ENCODE assay signal across 23 cellular contexts in the genomic region with DNA sequence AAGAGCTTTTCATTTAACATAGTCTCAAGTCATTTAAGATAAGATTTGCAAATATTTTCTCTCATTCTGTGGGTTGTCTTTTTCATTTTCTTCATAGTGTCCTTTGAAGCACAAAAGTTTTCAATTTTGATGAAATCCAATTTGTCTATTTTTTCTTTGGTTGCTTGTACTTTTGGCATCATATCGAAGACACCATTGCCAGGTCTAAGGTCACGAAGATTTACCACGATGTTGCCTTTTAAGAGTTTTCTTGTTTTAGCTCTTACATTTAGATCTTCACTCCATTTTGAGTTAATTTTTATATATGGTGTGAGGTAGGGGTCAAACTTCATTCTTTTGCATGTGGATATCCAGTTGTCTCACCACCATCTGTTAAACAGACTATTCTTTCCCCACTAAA. TPM values are rescaled to one million over a fixed set of nuclear protein-coding genes. Genes with fewer than 3 reads are reported as not detected.
A peak's percentile ranks its signal among the peaks of the same experiment; 100 is the strongest.
DNase-seq lines count a peak whose midpoint lies in the region; ATAC-seq, FAIRE-seq and TF ChIP-seq lines count a peak whose summit lies in the region.
"Had no signal": no experiment of that assay in that cellular context is flagged by ENCODE, and none has a peak within 500 bp of the region (broad histone marks: within the 10 kb centered on the region; RNA-seq: fewer than 3 reads in every experiment).

No MANE protein-coding gene starts in this region.

- H2AFZ ChIP-seq in ACC112 (ENCODE audit: low read length, unreplicated experiment) (no peak overlapping the region), fibroblast of lung (ENCODE audit: low read length) (no peak overlapping the region)

- H3K4me3 ChIP-seq in ACC112 (ENCODE audit: low read depth, low read length), result no peak overlapping the region
- no peak overlapping the region for H3K4me3 ChIP-seq in SJCRH30
- no peak overlapping the region for H3K4me3 ChIP-seq in fibroblast of lung (replicated peaks in 1 of 4; ENCODE audit: control extremely low read depth in 1 of 4, insufficient read depth in 1 of 4, low read depth in 3 of 4, low read length in 4 of 4)
- H3K4me3 ChIP-seq in skeletal muscle tissue (ENCODE audit: low read length in 3 of 3), result no peak overlapping the region
- H3K4me3 ChIP-seq in left lung, result no peak overlapping the region
- H3K4me3 ChIP-seq: mucosa of descending colon had no signal

- intact Hi-C loops in left lung (cut with DNase I), result no loop called here

- H3K27me3 ChIP-seq in ACC112 (ENCODE audit: insufficient read depth, low read length) (no peaks in the 10 kb centered on the region), SJCRH30 (no peaks in the 10 kb centered on the region), fibroblast of lung (ENCODE audit: control insufficient read depth, insufficient read depth, low read length) (no peaks in the 10 kb centered on the region), skeletal muscle tissue (ENCODE audit: control insufficient read depth in 3 of 3, insufficient read depth in 3 of 3, low read length in 3 of 3) (no peaks in the 10 kb centered on the region), left lung (no peaks in the 10 kb centered on the region)
- H3K27me3 ChIP-seq: neutrophil had no signal

- H3K9me3 ChIP-seq in SJCRH30 (replicated peaks) (peaks cover 9% of the 10 kb centered on the region), fibroblast of lung (ENCODE audit: control insufficient read depth, insufficient read depth, low read depth, low read length) (no peaks in the 10 kb centered on the region), skeletal muscle tissue (ENCODE audit: control insufficient read depth in 3 of 3, low read length in 3 of 3) (peaks cover 3 to 9% (median 3%) of the 10 kb centered on the region in 3 donors), left lung (peaks cover 0 to 8% of the 10 kb centered on the region in 2 donors)
- H3K9me3 ChIP-seq: mucosa of descending colon, neutrophil had no signal

- ATAC-seq in GM21526 (IDR thresholded peaks at IDR 0.05; ENCODE audit: low FRiP score, unreplicated experiment) (no peak), left lung (no peak)
- ATAC-seq: activated T-cell treated with anti-CD3 and anti-CD28 coated beads, Interleukin-2, amount 50 U/mL, for 72 hours had no signal

- H3K36me3 ChIP-seq in ACC112 (ENCODE audit: insufficient read depth, low read length), result no peaks in the 10 kb centered on the region
- no peaks in the 10 kb centered on the region for H3K36me3 ChIP-seq in SJCRH30
- no peaks in the 10 kb centered on the region for H3K36me3 ChIP-seq in fibroblast of lung (ENCODE audit: control insufficient read depth, insufficient read depth, low read length)
- H3K36me3 ChIP-seq in skeletal muscle tissue (ENCODE audit: control insufficient read depth in 3 of 3, insufficient read depth in 3 of 3, low read length in 3 of 3), result no peaks in the 10 kb centered on the region
- no peaks in the 10 kb centered on the region for H3K36me3 ChIP-seq in left lung
- H3K36me3 ChIP-seq: neutrophil had no signal

- FAIRE-seq in GM12891 (lab: Jason Lieb, UNC), result no peak
- FAIRE-seq: bronchial epithelial cell, H54 had no signal

- no peak for TF ChIP-seq POLR2A in GM12891 (IDR thresholded peaks at IDR 0.05; ENCODE audit: low read depth, low read length)

- H3K27ac ChIP-seq in ACC112 (ENCODE audit: low read depth, low read length) (peak overlapping the region; percentile 89), SJCRH30 (peak overlapping the region; percentile 36; the same call in 1 of the 2 replicates), fibroblast of lung (ENCODE audit: insufficient read depth, low read length) (peak overlapping the region; percentile 84), skeletal muscle tissue (ENCODE audit: low read depth, low read length) (peak overlapping the region; percentile 58), left lung (peak overlapping the region in 1 of 2 donors; percentile 39)
- H3K27ac ChIP-seq: C4-2B, neutrophil had no signal

- H3K4me1 ChIP-seq in ACC112 (ENCODE audit: control insufficient read depth, insufficient read depth, low read length, unreplicated experiment) (peaks cover 60% of the 10 kb centered on the region), SJCRH30 (peaks cover 34% of the 10 kb centered on the region), fibroblast of lung (ENCODE audit: control insufficient read depth, extremely low read depth, insufficient read depth, low read length) (peaks cover 47% of the 10 kb centered on the region), skeletal muscle tissue (ENCODE audit: control insufficient read depth in 3 of 3, insufficient read depth in 3 of 3, low read length in 3 of 3) (peaks cover 36 to 38% (median 38%) of the 10 kb centered on the region in 3 donors), left lung (peaks cover 0 to 5% of the 10 kb centered on the region in 2 donors)

- H3K4me2 ChIP-seq in fibroblast of lung (ENCODE audit: extremely low read depth, insufficient read depth, low read length), result no peak overlapping the region

- H4K20me1 ChIP-seq in fibroblast of lung (ENCODE audit: control insufficient read depth, extremely low read depth, insufficient read depth, low read length), result no peaks in the 10 kb centered on the region

- H3K9ac ChIP-seq in fibroblast of lung (ENCODE audit: insufficient read depth, low read length) (no peak overlapping the region), skeletal muscle tissue (ENCODE audit: low read depth in 1 of 3, low read length in 3 of 3) (no peak overlapping the region)

- TF ChIP-seq CTCF in fibroblast of lung (conservative IDR thresholded peaks at IDR 0.05 in 1 of 2, IDR thresholded peaks at IDR 0.05 in 1 of 2; ENCODE audit: low read depth in 1 of 2, low read length in 2 of 2) (no peak), left lung (IDR thresholded peaks at IDR 0.05) (no peak)

- DNase-seq in SJCRH30 (no peak), fibroblast of lung (ENCODE audit: low read depth in 2 of 2) (peak in 1 of 2 donors; percentile 12), NCI-H146 treated with DMSO at 0.1 percent for 48 hours (lab: John Stamatoyannopoulos, UW; ENCODE audit: unreplicated experiment) (no peak), GM12891 (ENCODE audit: insufficient read length, low spot score) (no peak), left lung (no peak)
- DNase-seq: activated CD4-positive, CD25-positive, alpha-beta regulatory T cell; activated T-cell treated with anti-CD3 and anti-CD28 coated beads, Interleukin-2, amount 50 U/mL, for 72 hours; dermis blood vessel endothelial cell; GDM1; glutamatergic neuron; NCI-H1436 had no signal

- H3K79me2 ChIP-seq in ACC112 (ENCODE audit: control insufficient read depth, insufficient read depth, low read length, unreplicated experiment) (no peaks in the 10 kb centered on the region), fibroblast of lung (ENCODE audit: control insufficient read depth, insufficient read depth, low read length) (no peaks in the 10 kb centered on the region)

TF ChIP-seq in GM12891, 5 proteins besides CTCF, POLR2A, EP300 and RAD21:
- TF ChIP-seq TAF1 (IDR thresholded peaks at IDR 0.05; ENCODE audit: low read depth, low read length) (no peak), POU2F2 (IDR thresholded peaks at IDR 0.05; ENCODE audit: low read depth, low read length) (no peak)

RNA-seq across cellular contexts. Expression of gene TMEM270, which starts 34.7 kb away (rescaled TPM):
- total RNA-seq in SJCRH30 (2014; rRNA removed; shearing (Covaris generic)), result not detected in 2 replicates
- total RNA-seq in fibroblast of lung (not detected in 2 replicates), skeletal muscle tissue (not detected), left lung (not detected)
- polyA plus RNA-seq in fibroblast of lung, result not detected in 2 replicates
- not detected in 2 replicates for polyA plus RNA-seq in fibroblast of lung (2012)
- polyA minus RNA-seq in fibroblast of lung (ENCODE audit: low replicate concordance), result not detected in 2 replicates
- not detected for polyA plus RNA-seq in GM12891 (2012; ENCODE audit: low read depth, missing spikeins)
- total RNA-seq: A673; activated T-cell treated with anti-CD3 and anti-CD28 coated beads, Interleukin-2, amount 50 U/mL, for 72 hours; bronchial epithelial cell; dermis blood vessel endothelial cell; liver; mucosa of descending colon; SK-MEL-5; ureter had no signal

RNA-seq across cellular contexts. Expression of gene METTL27, which starts 53.3 kb away (rescaled TPM):
- 0.30 and 0.55 TPM in 2 replicates for total RNA-seq in SJCRH30 (2014; rRNA removed; shearing (Covaris generic))
- 4.9 and 15.7 TPM in 2 replicates for total RNA-seq in fibroblast of lung
- polyA plus RNA-seq in fibroblast of lung, result 0.96 and 2.1 TPM in 2 replicates
- 3.2 and 6.0 TPM in 2 replicates for polyA plus RNA-seq in fibroblast of lung (2012)
- 1.0 and 9.9 TPM in 2 replicates for polyA minus RNA-seq in fibroblast of lung (ENCODE audit: low replicate concordance)
- total RNA-seq in skeletal muscle tissue, result 1.6 TPM
- 0.41 TPM for polyA plus RNA-seq in GM12891 (2012; ENCODE audit: low read depth, missing spikeins)
- total RNA-seq in left lung, result 1 to 10 TPM; 1.5 to 2.6 TPM
- total RNA-seq: A673 had no signal
